ENCODE assay signal across 8 cellular contexts in genomic region chr5:163509288-163510040, GRCh38. TPM values are rescaled to one million over a fixed set of nuclear protein-coding genes. Genes with fewer than 3 reads are reported as not detected.
DNase-seq lines count a peak whose midpoint lies in the region; ATAC-seq and TF ChIP-seq lines count a peak whose summit lies in the region.

No MANE protein-coding gene starts in this region.

- intact Hi-C loops in CD14-positive monocyte (cut with micrococcal nuclease) = no loop called here

- H3K36me3 Mint-ChIP-seq in CD14-positive monocyte = peaks cover 24 to 27% of the 10 kb centered on the region in 2 donors

- peak overlapping the region; percentile 17 for H3K4me3 ChIP-seq in mucosa of stomach (ENCODE audit: low read length)

- H3K9me3 Mint-ChIP-seq in CD14-positive monocyte = no peaks in the 10 kb centered on the region

- peaks cover 7% of the 10 kb centered on the region for H3K36me3 ChIP-seq in mucosa of stomach (ENCODE audit: control insufficient read depth, insufficient read depth, low read length)

- H3K27me3 ChIP-seq in mucosa of stomach (ENCODE audit: control insufficient read depth, insufficient read depth, low read length) = no peaks in the 10 kb centered on the region

- peaks cover 39% of the 10 kb centered on the region for H3K4me1 Mint-ChIP-seq in CD14-positive monocyte

- peak overlapping the region; percentile 9 for H3K27ac ChIP-seq in caudate nucleus (ENCODE audit: low read depth, low read length)

- peak overlapping the region; percentile 57 to 91 (median 62) for H3K27ac Mint-ChIP-seq in CD14-positive monocyte

- peak overlapping the region; percentile 52 for H3K9ac ChIP-seq in mucosa of stomach (ENCODE audit: low read length)

- H3K27me3 Mint-ChIP-seq in CD14-positive monocyte (ENCODE audit: low read depth in 3 of 3) = no peaks in the 10 kb centered on the region

- H3K9me3 ChIP-seq in mucosa of stomach (ENCODE audit: control insufficient read depth, low read length) = no peaks in the 10 kb centered on the region

- DNase-seq in CD14-positive monocyte (ENCODE audit: low spot score) = no peak
- peak; percentile 51 for DNase-seq in NCI-H1105 (lab: John Stamatoyannopoulos, UW)
- no peak for DNase-seq in caudate nucleus (lab: John Stamatoyannopoulos, UW)
- DNase-seq in NCI-H146 (lab: John Stamatoyannopoulos, UW) = no peak
- DNase-seq in stimulated activated CD8-positive, alpha-beta memory T cell treated with anti-CD3 and anti-CD28 coated beads, Interleukin-4, amount 100 ng/mL, for 48 hours = no peak
- DNase-seq in midbrain (lab: John Stamatoyannopoulos, UW) = no peak

- no peak for TF ChIP-seq CTCF in CD14-positive monocyte (IDR thresholded peaks at IDR 0.05)

- peak overlapping the region; percentile 65 to 79 for H3K4me3 Mint-ChIP-seq in CD14-positive monocyte

- peaks cover 4% of the 10 kb centered on the region for H3K4me1 ChIP-seq in mucosa of stomach (ENCODE audit: control insufficient read depth, insufficient read depth, low read length)

- ATAC-seq in GM21381 (IDR thresholded peaks at IDR 0.05; ENCODE audit: unreplicated experiment) = no peak

RNA-seq across cellular contexts. Expression of gene MAT2B, which starts 4.0 kb away (rescaled TPM):
- polyA plus RNA-seq in CD14-positive monocyte = 100 to 1,000 TPM; 142 to 165 TPM

RNA-seq across cellular contexts. Expression of gene HMMR, which starts 49.0 kb away (rescaled TPM):
- polyA plus RNA-seq in CD14-positive monocyte = under 1 TPM in 1 of 2 donors, not detected in 1; 0.29 TPM

RNA-seq across cellular contexts. Expression of gene NUDCD2, which starts 49.6 kb away (rescaled TPM):
- 10 to 100 TPM; 22.0 to 23.6 TPM for polyA plus RNA-seq in CD14-positive monocyte
